21 cellular contexts compared by ENCODE assay signal in genomic region chr4:88722828-88723227, GRCh38. TPM values are rescaled to one million over a fixed set of nuclear protein-coding genes. Genes with fewer than 3 reads are reported as not detected.
DNase-seq lines count a peak whose midpoint lies in the region; ATAC-seq and TF ChIP-seq lines count a peak whose summit lies in the region.
"Had no signal": no experiment of that assay in that cellular context is flagged by ENCODE, and none has a peak within 500 bp of the region (broad histone marks: within the 10 kb centered on the region; RNA-seq: fewer than 3 reads in every experiment).

No MANE protein-coding gene starts in this region.

- no peak for TF ChIP-seq CTCF in ascending aorta (IDR thresholded peaks at IDR 0.05)
- no peak for TF ChIP-seq CTCF in esophagus muscularis mucosa (IDR thresholded peaks at IDR 0.05)
- TF ChIP-seq CTCF in breast epithelium (IDR thresholded peaks at IDR 0.05), result no peak

- H3K27ac ChIP-seq in ascending aorta (peak overlapping the region; percentile 3 to 31), esophagus muscularis mucosa (replicated peaks in 1 of 4) (peak overlapping the region in 3 of 4 donors; percentile 22 to 40 (median 23)), right cardiac atrium (ENCODE audit: low read length) (no peak overlapping the region), subcutaneous abdominal adipose tissue (ENCODE audit: low read depth, low read length) (peak overlapping the region; percentile 76), breast epithelium (no peak overlapping the region)
- H3K27ac ChIP-seq: BLaER1, KMS-11, RWPE1, SJSA1 had no signal

- H3K9me3 ChIP-seq in ascending aorta (peaks cover 0 to 3% of the 10 kb centered on the region in 2 donors), esophagus muscularis mucosa (peaks cover 0 to 2% (median under 1%) of the 10 kb centered on the region in 4 donors), right cardiac atrium (ENCODE audit: control insufficient read depth, low read length) (peaks cover 2% of the 10 kb centered on the region), subcutaneous abdominal adipose tissue (ENCODE audit: control insufficient read depth in 5 of 5, low read length in 5 of 5) (peaks cover 2 to 7% (median 7%) of the 10 kb centered on the region in 5 donors), breast epithelium (peaks cover 0 to 5% of the 10 kb centered on the region in 2 donors)

- no peak overlapping the region for H3K9ac ChIP-seq in subcutaneous abdominal adipose tissue (ENCODE audit: low read length in 5 of 5)
- H3K9ac ChIP-seq: BLaER1, KMS-11 had no signal

- TF ChIP-seq EP300 in esophagus muscularis mucosa (IDR thresholded peaks at IDR 0.05), result no peak

- H3K36me3 ChIP-seq in ascending aorta, result peaks cover 17 to 19% of the 10 kb centered on the region in 2 donors
- peaks cover 20 to 50% (median 32%) of the 10 kb centered on the region in 4 donors for H3K36me3 ChIP-seq in esophagus muscularis mucosa
- H3K36me3 ChIP-seq in subcutaneous abdominal adipose tissue (ENCODE audit: control insufficient read depth in 5 of 5, insufficient read depth in 5 of 5, low read length in 5 of 5), result peaks cover 11 to 55% (median 39%) of the 10 kb centered on the region in 5 donors
- peaks cover 6% of the 10 kb centered on the region for H3K36me3 ChIP-seq in breast epithelium
- H3K36me3 ChIP-seq: SJSA1 had no signal

- H3K27me3 ChIP-seq in ascending aorta (no peaks in the 10 kb centered on the region), esophagus muscularis mucosa (no peaks in the 10 kb centered on the region), right cardiac atrium (ENCODE audit: control insufficient read depth, insufficient read depth) (no peaks in the 10 kb centered on the region), subcutaneous abdominal adipose tissue (ENCODE audit: control insufficient read depth in 5 of 5, insufficient read depth in 4 of 5, low read length in 5 of 5) (no peaks in the 10 kb centered on the region), breast epithelium (no peaks in the 10 kb centered on the region)
- H3K27me3 ChIP-seq: BLaER1, SJSA1 had no signal

- 95% methylated on average over 2 of the region's 2 CpGs for WGBS in esophagus muscularis mucosa
- WGBS in right cardiac atrium, result 63% methylated on average over 2 of the region's 2 CpGs

- ATAC-seq in right cardiac atrium (peak; percentile 58 to 81), GM21576 (IDR thresholded peaks at IDR 0.05; ENCODE audit: unreplicated experiment) (no peak)
- ATAC-seq: PC-3 had no signal

- no peak overlapping the region for H3K4me3 ChIP-seq in ascending aorta
- no peak overlapping the region for H3K4me3 ChIP-seq in esophagus muscularis mucosa
- H3K4me3 ChIP-seq in right cardiac atrium (ENCODE audit: low read length), result no peak overlapping the region
- no peak overlapping the region for H3K4me3 ChIP-seq in subcutaneous abdominal adipose tissue (ENCODE audit: low read depth in 1 of 5, low read length in 5 of 5)
- no peak overlapping the region for H3K4me3 ChIP-seq in breast epithelium
- H3K4me3 ChIP-seq: BLaER1, SJSA1 had no signal

- intact Hi-C loops in ascending aorta (cut with DNase I) (loop anchor here (5.0 kb wide), 1 partner anchor 104 kb away; no protein-coding TSS in a partner anchor), esophagus muscularis mucosa (cut with DNase I) (no loop called here), right cardiac atrium (cut with DNase I) (no loop called here), breast epithelium (cut with DNase I; ENCODE audit: low total_unique reads) (loop anchor here (10.0 kb wide), 1 partner anchor 282 kb away; no protein-coding TSS in a partner anchor)

- H3K4me1 ChIP-seq in ascending aorta (peaks cover 10 to 29% of the 10 kb centered on the region in 2 donors), esophagus muscularis mucosa (peaks cover 30 to 55% (median 44%) of the 10 kb centered on the region in 4 donors), right cardiac atrium (ENCODE audit: control insufficient read depth, insufficient read depth, low read length) (peaks cover 12% of the 10 kb centered on the region), subcutaneous abdominal adipose tissue (ENCODE audit: control insufficient read depth in 5 of 5, insufficient read depth in 5 of 5, low read length in 5 of 5) (peaks cover 13 to 73% (median 61%) of the 10 kb centered on the region in 5 donors), breast epithelium (no peaks in the 10 kb centered on the region)
- H3K4me1 ChIP-seq: BLaER1, SJSA1 had no signal

- DNase-seq in ascending aorta (ENCODE audit: low spot score in 2 of 2) (no peak), esophagus muscularis mucosa (ENCODE audit: extremely low spot score) (no peak), right cardiac atrium (peak; percentile 30 to 78 (median 67)), H4 (ENCODE audit: low spot score) (no peak), breast epithelium (ENCODE audit: low spot score in 2 of 2) (no peak)
- DNase-seq in activated naive CD4-positive, alpha-beta T cell treated with anti-CD3 and anti-CD28 coated beads, Interleukin-2, amount 50 U/mL, for 16 hours, result no peak
- DNase-seq: CD4-positive, alpha-beta memory T cell; DMS153; GF-D8; NCI-H1417 treated with DMSO at 0.1 percent for 48 hours; NCI-H2029; NCI-H345; NCI-H524 treated with DMSO at 0.1 percent for 48 hours; PC-3 had no signal

- TF ChIP-seq POLR2A in esophagus muscularis mucosa (IDR thresholded peaks at IDR 0.05; ENCODE audit: low read depth), result no peak
- no peak for TF ChIP-seq POLR2A in breast epithelium (IDR thresholded peaks at IDR 0.05)

RNA-seq across cellular contexts. Expression of gene NAP1L5, which starts 25.2 kb away (rescaled TPM):
- 9.6 TPM for total RNA-seq in ascending aorta
- total RNA-seq in esophagus muscularis mucosa, result 10 to 100 TPM in 1 of 4 donors, 1 to 10 TPM in 3; 5.7 to 10.1 (median 7.8) TPM
- 10 to 100 TPM in 1 of 4 donors, 1 to 10 TPM in 3; 5.2 to 11.9 (median 6.3) TPM for total RNA-seq in right cardiac atrium
- polyA plus RNA-seq in right cardiac atrium, result 12.9 TPM
- not detected in 2 replicates for total RNA-seq in H4 (2014; rRNA removed; shearing (Covaris generic))
- 10 to 100 TPM in 1 of 3 donors, 1 to 10 TPM in 2; 5.9 to 10.5 (median 7.0) TPM for total RNA-seq in breast epithelium
- total RNA-seq: A673, PC-3 had no signal

Comparison
In these comparisons a context has a peak if more than half of its experiments do, and no peak if none do; other contexts are left out.
1. DNase-seq: peak in right cardiac atrium (3 of 3); none in ascending aorta (0 of 2), esophagus muscularis mucosa (single experiment), H4 (single experiment), breast epithelium (0 of 2) and activated naive CD4-positive, alpha-beta T cell treated with anti-CD3 and anti-CD28 coated beads, Interleukin-2, amount 50 U/mL, for 16 hours (single experiment).
2. H3K27ac ChIP-seq: peak in ascending aorta (2 of 2), esophagus muscularis mucosa (3 of 4) and subcutaneous abdominal adipose tissue (single experiment); none in right cardiac atrium (single experiment) and breast epithelium (0 of 2).
3. intact Hi-C loops: an anchor here in ascending aorta (5.0 kb wide) and breast epithelium (10.0 kb wide); none called in esophagus muscularis mucosa and right cardiac atrium.